ENCODE assay signal across 26 cellular contexts in genomic region chr12:28814246-28814645, GRCh38.
"Had no signal": no experiment of that assay in that cellular context is flagged by ENCODE, and none has a peak within 500 bp of the region (broad histone marks: within the 10 kb centered on the region; RNA-seq: fewer than 3 reads in every experiment).

No MANE protein-coding gene starts in this region.

- H3K27me3 Mint-ChIP-seq: activated CD8-positive, alpha-beta T cell treated with anti-CD3 and anti-CD28 coated beads for 36 hours; activated naive CD8-positive, alpha-beta T cell treated with anti-CD3 and anti-CD28 coated beads, Interleukin-2, amount 10 ng/mL, durations not matched to agents 7 days and 5 days had no signal

- H3K9me3 Mint-ChIP-seq: activated CD8-positive, alpha-beta T cell treated with anti-CD3 and anti-CD28 coated beads for 36 hours; activated naive CD8-positive, alpha-beta T cell treated with anti-CD3 and anti-CD28 coated beads, Interleukin-2, amount 10 ng/mL, durations not matched to agents 7 days and 5 days; activated T-cell treated with anti-CD3 and anti-CD28 coated beads, Interleukin-2, amount 50 U/mL, for 72 hours had no signal

- H3K27me3 ChIP-seq: adrenal gland, MG63 had no signal

- H3K27ac Mint-ChIP-seq: activated CD8-positive, alpha-beta T cell treated with anti-CD3 and anti-CD28 coated beads for 36 hours; activated naive CD8-positive, alpha-beta T cell treated with anti-CD3 and anti-CD28 coated beads, Interleukin-2, amount 10 ng/mL, durations not matched to agents 7 days and 5 days; activated T-cell treated with anti-CD3 and anti-CD28 coated beads, Interleukin-2, amount 50 U/mL, for 72 hours had no signal

- H3K4me1 Mint-ChIP-seq: activated naive CD8-positive, alpha-beta T cell treated with anti-CD3 and anti-CD28 coated beads, Interleukin-2, amount 10 ng/mL, durations not matched to agents 7 days and 5 days had no signal

- H3K4me3 ChIP-seq: adrenal gland, MG63, SK-N-MC had no signal

- H3K9me3 ChIP-seq: adrenal gland, MG63 had no signal

- H3K27ac ChIP-seq: adrenal gland, SK-N-MC, VCaP had no signal

- H3K36me3 ChIP-seq: adrenal gland, MG63 had no signal

- ATAC-seq: activated CD8-positive, alpha-beta T cell treated with anti-CD3 and anti-CD28 coated beads for 36 hours; activated T-cell treated with anti-CD3 and anti-CD28 coated beads, Interleukin-2, amount 50 U/mL, for 72 hours had no signal

- DNase-seq: activated CD4-positive, CD25-positive, alpha-beta regulatory T cell; activated CD8-positive, alpha-beta memory T cell treated with anti-CD3 and anti-CD28 coated beads, Interleukin-2, amount 50 U/mL, for 4 hours; activated CD8-positive, alpha-beta T cell treated with anti-CD3 and anti-CD28 coated beads for 36 hours; activated naive CD4-positive, alpha-beta T cell treated with anti-CD3 and anti-CD28 coated beads, Interleukin-2, amount 50 U/mL, for 16 hours; activated naive CD8-positive, alpha-beta T cell treated with anti-CD3 and anti-CD28 coated beads, Interleukin-2, amount 10 ng/mL, durations not matched to agents 7 days and 5 days; activated T-cell treated with anti-CD3 and anti-CD28 coated beads, Interleukin-2, amount 50 U/mL, for 72 hours; adrenal gland; anterior cingulate cortex; caudate nucleus; KG1; MG63; MV-4-11; NCI-H1092 treated with DMSO at 0.1 percent for 48 hours; NCI-H1417 treated with DMSO at 0.1 percent for 48 hours; NCI-H1694; NCI-H2029; NCI-H2107; NCI-H345; NCI-H510A treated with DMSO at 0.1 percent for 48 hours; NCI-H69; NK-92 treated with Interleukin-12 subunit alpha and Interleukin-12 subunit beta, amount 100 ng/mL, for 24 hours; OCI-M1; SIG-M5; T-helper 1 cell had no signal

- H3K4me3 Mint-ChIP-seq: activated CD8-positive, alpha-beta T cell treated with anti-CD3 and anti-CD28 coated beads for 36 hours; activated naive CD8-positive, alpha-beta T cell treated with anti-CD3 and anti-CD28 coated beads, Interleukin-2, amount 10 ng/mL, durations not matched to agents 7 days and 5 days; activated T-cell treated with anti-CD3 and anti-CD28 coated beads, Interleukin-2, amount 50 U/mL, for 72 hours had no signal

- H3K36me3 Mint-ChIP-seq: activated naive CD8-positive, alpha-beta T cell treated with anti-CD3 and anti-CD28 coated beads, Interleukin-2, amount 10 ng/mL, durations not matched to agents 7 days and 5 days had no signal

- H3K4me1 ChIP-seq: adrenal gland had no signal
